ENCODE assay signal across 1 cellular context in genomic region chr17:35486920-35487727, GRCh38.
TF ChIP-seq lines count a peak whose summit lies in the region.

No MANE protein-coding gene starts in this region.

TF ChIP-seq in WTC11, 78 proteins besides CTCF, POLR2A, EP300 and RAD21 (continued from another document):
- TF ChIP-seq ARID4B (CRISPR knock-in tag; IDR thresholded peaks at IDR 0.05; ENCODE audit: borderline replicate concordance) (no peak), CBFB (CRISPR knock-in tag; IDR thresholded peaks at IDR 0.05; ENCODE audit: low read depth) (no peak), ZNF138 (CRISPR knock-in tag; conservative IDR thresholded peaks at IDR 0.05) (no peak)
